In the genomic region with DNA sequence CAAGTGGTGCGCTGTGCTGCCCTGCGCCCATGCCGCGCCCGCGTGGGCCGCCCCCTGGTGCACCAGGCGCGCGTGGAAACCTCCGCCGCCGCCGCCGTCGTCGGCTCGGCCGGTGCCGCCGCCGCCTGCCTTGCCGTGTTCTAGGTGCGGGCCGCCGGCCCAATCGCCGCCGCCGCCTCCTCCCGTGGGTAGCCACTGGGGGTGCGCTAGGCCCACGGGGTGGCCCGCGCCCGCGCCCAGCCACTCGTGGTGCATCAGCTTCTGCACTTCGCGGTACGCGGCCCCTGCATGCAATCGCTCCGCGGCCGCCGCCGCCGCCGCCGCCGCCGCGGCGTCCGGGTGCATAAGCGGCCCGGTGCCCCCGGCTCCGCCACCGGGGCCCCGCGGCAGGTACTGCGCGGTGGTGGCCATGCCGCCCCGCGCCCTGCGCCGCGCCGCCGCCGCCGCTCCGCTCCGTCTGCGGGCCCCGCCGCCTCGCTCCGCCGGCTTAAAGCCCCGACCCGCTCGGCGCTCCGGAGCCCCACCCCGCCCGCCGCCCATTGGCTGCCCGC, we compare ENCODE assay signal across 8 cellular contexts. TPM values are rescaled to one million over a fixed set of nuclear protein-coding genes. Genes with fewer than 3 reads are reported as not detected.
A peak's percentile ranks its signal among the peaks of the same experiment; 100 is the strongest.
DNase-seq lines count a peak whose midpoint lies in the region; ATAC-seq and TF ChIP-seq lines count a peak whose summit lies in the region.

POU3F1 (minus strand) TSS at position 461 of the 551 bp plus-strand sequence; CDS start at position 411, 50 bp downstream.

- WGBS in endodermal cell (ENCODE audit: insufficient coverage in 1 of 2, insufficient read length in 1 of 2), 2 experiments, result 0 to 1% methylated on average over 29 to 92 of the region's 92 CpGs

- CTCF ChIA-PET in Panc1 (lab: Charles Lee), result interaction anchor here (0.6 to 0.7 kb wide), 2 partner anchors 25 to 34 kb away, joined by 3 to 8 read pairs; no protein-coding TSS in a partner anchor

- no TSS peak for BruUV-seq in Panc1 (replicated peaks; lab: Mats Ljungman, UMichigan)

- in situ Hi-C loops in Panc1 (cut with HindIII; ENCODE audit: low pct_unique_long_range_greater_than_20kb, low sequenced_read_pairs), result no loop called here

- H3K4me1 ChIP-seq in Panc1 (ENCODE audit: control insufficient read depth, insufficient read depth, low read length) (peaks cover 4% of the 10 kb centered on the region; the same call in 1 of the 2 replicates), endodermal cell (ENCODE audit: control insufficient read depth, insufficient read depth, low read length) (no peaks in the 10 kb centered on the region)

- peak within 1 kb of the TSS; percentile 52 for H3K4me3 Mint-ChIP-seq in endodermal cell

- H3K4me3 ChIP-seq in AG09309 (ENCODE audit: control insufficient read depth, low read depth, low read length) (peak within 1 kb of the TSS; percentile 51), Panc1 (ENCODE audit: low read depth in 2 of 2, low read length in 2 of 2) (peak within 1 kb of the TSS; percentile 53 to 54), endodermal cell (ENCODE audit: low read length) (peak within 1 kb of the TSS; percentile 60)

- no peak for DNase-seq in AG09309 (ENCODE audit: low read depth)
- DNase-seq in Panc1 (ENCODE audit: low read depth, low spot score), result no peak
- no peak for DNase-seq in endodermal cell
- no peak for DNase-seq in omental fat pad (ENCODE audit: low spot score)
- DNase-seq in AML-193 (lab: John Stamatoyannopoulos, UW), result no peak
- DNase-seq in SHP77 treated with DMSO at 0.1 percent for 48 hours (lab: John Stamatoyannopoulos, UW), result no peak
- no peak for DNase-seq in inferior parietal cortex (ENCODE audit: extremely low spot score)

- H3K4me1 Mint-ChIP-seq in endodermal cell, result no peaks in the 10 kb centered on the region

- TF ChIP-seq CTCF in AG09309 (IDR thresholded peaks at IDR 0.05; ENCODE audit: control insufficient read depth, insufficient read depth, low read depth, low read length, missing control alignments) (no peak), Panc1 (IDR thresholded peaks at IDR 0.05) (no peak), endodermal cell (conservative IDR thresholded peaks at IDR 0.05) (no peak), omental fat pad (IDR thresholded peaks at IDR 0.05) (no peak)

- no peak within 1 kb of the TSS for H3K9ac ChIP-seq in endodermal cell (ENCODE audit: extremely low read depth, low read length, poor library complexity, severe bottlenecking)

- H3K27me3 ChIP-seq in Panc1 (ENCODE audit: control insufficient read depth, insufficient read depth, low read length) (peaks cover 11% of the 10 kb centered on the region; the same call in 1 of the 2 replicates), endodermal cell (ENCODE audit: control insufficient read depth, insufficient read depth, low read length, poor library complexity, severe bottlenecking) (peaks cover 79% of the 10 kb centered on the region)

- no peak within 1 kb of the TSS for H3K27ac Mint-ChIP-seq in endodermal cell

- peaks cover 74% of the 10 kb centered on the region for H3K27me3 Mint-ChIP-seq in endodermal cell (ENCODE audit: insufficient read depth)

- intact Hi-C loops in Panc1 (cut with micrococcal nuclease; ENCODE audit: unreplicated experiment), result no loop called here

- POLR2A ChIA-PET in Panc1 (lab: Charles Lee), result interaction anchor here (0.6 kb wide), 1 partner anchor 17 kb away, joined by 4 read pairs; no protein-coding TSS in a partner anchor

- ATAC-seq in GM21367 (IDR thresholded peaks at IDR 0.05; ENCODE audit: unreplicated experiment) (peak; percentile 38), Panc1 (peak; percentile 14), omental fat pad (ENCODE audit: low FRiP score) (peak; percentile 1)

- H3K27ac ChIP-seq in Panc1 (ENCODE audit: low read length) (no peak within 1 kb of the TSS), endodermal cell (ENCODE audit: low read depth, low read length) (no peak within 1 kb of the TSS)

- H3K9me3 ChIP-seq in Panc1 (ENCODE audit: control insufficient read depth, insufficient read depth, low read depth, low read length) (no peaks in the 10 kb centered on the region), endodermal cell (ENCODE audit: control insufficient read depth, low read length) (no peaks in the 10 kb centered on the region)

- H3K9me3 Mint-ChIP-seq in endodermal cell, result no peaks in the 10 kb centered on the region

- no peaks in the 10 kb centered on the region for H3K36me3 Mint-ChIP-seq in endodermal cell (ENCODE audit: low read depth)

- no peaks in the 10 kb centered on the region for H3K36me3 ChIP-seq in Panc1 (ENCODE audit: control insufficient read depth, insufficient read depth, low read length)
- H3K36me3 ChIP-seq in endodermal cell (ENCODE audit: control insufficient read depth, insufficient read depth, low read length), result no peaks in the 10 kb centered on the region

RNA-seq across cellular contexts. Expression of gene POU3F1, which starts in this region (rescaled TPM):
- total RNA-seq in Panc1 (2021; ENCODE audit: unreplicated experiment), result 0.08 TPM
- polyA plus RNA-seq in Panc1 (2012; ENCODE audit: insufficient read length), result not detected
- under 1 TPM; 0.20 to 0.46 TPM for total RNA-seq in endodermal cell
- 9.7 TPM for polyA plus RNA-seq in endodermal cell (2013, experiment 1 of 2)
- polyA plus RNA-seq in endodermal cell (2013, experiment 2 of 2), result 8.6 TPM
- under 1 TPM in 1 of 4 donors, not detected in 3; 0.19 TPM for total RNA-seq in omental fat pad

Comparison
In these comparisons a context has a peak if more than half of its experiments do, and no peak if none do; other contexts are left out.
1. Peak in ATAC-seq and H3K4me3 ChIP-seq in Panc1; RNA of the gene not detected or under 1 TPM.
2. Peak in ATAC-seq in omental fat pad; RNA of the gene not detected or under 1 TPM.